In the genomic region with DNA sequence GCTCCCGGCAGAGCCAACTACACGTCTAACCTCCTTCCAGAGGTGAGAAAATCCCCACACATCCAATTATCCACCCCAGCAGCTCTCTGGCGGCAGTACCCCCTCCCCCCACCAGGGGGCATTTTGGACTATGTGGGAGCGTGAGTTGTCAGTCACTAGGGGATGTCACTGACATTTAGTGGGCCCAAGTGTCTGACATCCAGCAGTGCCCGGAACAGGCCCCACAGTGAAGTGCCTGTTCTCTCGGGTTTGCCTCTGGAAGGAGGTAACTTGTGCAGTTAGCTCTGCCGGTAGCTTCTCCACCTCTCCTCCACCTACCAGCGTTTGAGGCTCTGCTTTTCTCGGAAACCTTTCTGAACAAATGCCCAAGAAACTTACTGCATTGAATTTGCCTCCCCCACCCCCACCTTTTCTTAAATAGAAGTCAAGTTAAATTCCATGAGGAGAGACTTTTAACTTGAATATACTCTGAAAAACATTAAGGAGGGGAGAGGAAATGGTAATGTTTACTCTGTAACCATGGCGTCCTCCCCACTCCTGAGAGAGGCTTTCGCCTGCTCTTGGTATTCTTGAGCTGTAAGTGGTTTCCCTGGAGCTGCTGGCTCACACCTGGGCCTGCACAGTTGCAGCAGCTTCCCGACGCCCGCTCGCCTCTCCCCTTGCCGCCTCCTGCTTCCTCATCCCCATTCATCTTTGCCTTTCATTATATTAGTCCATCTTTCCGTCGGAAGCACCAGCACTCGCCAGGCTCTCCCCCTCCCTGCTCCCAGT, we compare ENCODE assay signal across 8 cellular contexts.
A peak's percentile ranks its signal among the peaks of the same experiment; 100 is the strongest.
DNase-seq lines count a peak whose midpoint lies in the region; ATAC-seq and TF ChIP-seq lines count a peak whose summit lies in the region.

No MANE protein-coding gene starts in this region.

- peaks cover 9% of the 10 kb centered on the region for H3K27me3 ChIP-seq in CD8-positive, alpha-beta memory T cell (ENCODE audit: insufficient read depth, low read length, poor library complexity, severe bottlenecking)
- H3K27me3 ChIP-seq in PC-9 (ENCODE audit: insufficient read depth, low read depth) (no peaks in the 10 kb centered on the region), ovary (no peaks in the 10 kb centered on the region), thyroid gland (no peaks in the 10 kb centered on the region)

- H3K4me2 ChIP-seq in PC-9: no peak overlapping the region

- H3K36me3 ChIP-seq in CD8-positive, alpha-beta memory T cell (ENCODE audit: insufficient read depth, low read length): no peaks in the 10 kb centered on the region
- H3K36me3 ChIP-seq in PC-9 (ENCODE audit: low read depth) (no peaks in the 10 kb centered on the region), ovary (no peaks in the 10 kb centered on the region), thyroid gland (no peaks in the 10 kb centered on the region)

- intact Hi-C loops in PC-9 (cut with micrococcal nuclease; ENCODE audit: unreplicated experiment): loop anchor here (2.0 kb wide), 3 partner anchors 23 to 105 kb away; no protein-coding TSS in a partner anchor
- intact Hi-C loops in ovary (cut with DNase I): loop anchor here in 2 of 4 donors (10.0 kb wide), 2 partner anchors 219 to 829 kb away; no protein-coding TSS in a partner anchor
- intact Hi-C loops in thyroid gland (cut with DNase I): loop anchor here (2.0 to 10.0 kb wide), 2 partner anchors 113 to 219 kb away; a partner anchor contains a TSS

- peak; percentile 70 to 76 for ATAC-seq in activated T-cell treated with anti-CD3 and anti-CD28 coated beads, Interleukin-2, amount 50 U/mL, for 72 hours (replicated peaks in 1 of 2)
- ATAC-seq in HG02970 (IDR thresholded peaks at IDR 0.05; ENCODE audit: low FRiP score, unreplicated experiment): no peak

- H3K4me3 Mint-ChIP-seq in CD8-positive, alpha-beta memory T cell: no peak overlapping the region
- no peak overlapping the region for H3K4me3 Mint-ChIP-seq in activated T-cell treated with anti-CD3 and anti-CD28 coated beads, Interleukin-2, amount 50 U/mL, for 72 hours

- no peaks in the 10 kb centered on the region for H3K9me2 ChIP-seq in PC-9 (ENCODE audit: insufficient read depth)

- TF ChIP-seq CTCF in PC-9 (conservative IDR thresholded peaks at IDR 0.05) (peak; percentile 98), foreskin fibroblast (IDR thresholded peaks at IDR 0.05; ENCODE audit: low read depth, low read length) (peak; percentile 95), ovary (IDR thresholded peaks at IDR 0.05) (peak in 2 of 3 donors; percentile 33 to 44), thyroid gland (IDR thresholded peaks at IDR 0.05) (peak; percentile 70 to 90 (median 80))

- no peak overlapping the region for H3K4me3 ChIP-seq in CD8-positive, alpha-beta memory T cell (ENCODE audit: low read length)
- H3K4me3 ChIP-seq in PC-9 (no peak overlapping the region), foreskin fibroblast (ENCODE audit: low read depth in 1 of 2, low read length in 2 of 2) (no peak overlapping the region), ovary (no peak overlapping the region), thyroid gland (replicated peaks in 1 of 3) (no peak overlapping the region)

- POLR2A ChIA-PET in CD8-positive, alpha-beta memory T cell (lab: Charles Lee): no interaction called here
- POLR2A ChIA-PET in PC-9 (lab: Charles Lee; ENCODE audit: unreplicated experiment): interaction anchor here (0.5 to 0.8 kb wide), 4 partner anchors 106 to 578 kb away, joined by 3 to 18 read pairs (median 10); no protein-coding TSS in a partner anchor

- peaks cover 17 to 37% of the 10 kb centered on the region in 2 donors for H3K27me3 Mint-ChIP-seq in CD8-positive, alpha-beta memory T cell
- H3K27me3 Mint-ChIP-seq in activated T-cell treated with anti-CD3 and anti-CD28 coated beads, Interleukin-2, amount 50 U/mL, for 72 hours (ENCODE audit: low read depth): peaks cover 37% of the 10 kb centered on the region

- peaks cover 5 to 11% (median 5%) of the 10 kb centered on the region in 3 donors for H3K4me1 Mint-ChIP-seq in CD8-positive, alpha-beta memory T cell
- no peaks in the 10 kb centered on the region for H3K4me1 Mint-ChIP-seq in activated T-cell treated with anti-CD3 and anti-CD28 coated beads, Interleukin-2, amount 50 U/mL, for 72 hours (ENCODE audit: low read depth)

- no peaks in the 10 kb centered on the region for H3K79me2 ChIP-seq in PC-9 (ENCODE audit: low read depth)

- H3K9me3 Mint-ChIP-seq in CD8-positive, alpha-beta memory T cell: peaks cover 0 to 6% (median 3%) of the 10 kb centered on the region in 5 donors
- no peaks in the 10 kb centered on the region for H3K9me3 Mint-ChIP-seq in activated T-cell treated with anti-CD3 and anti-CD28 coated beads, Interleukin-2, amount 50 U/mL, for 72 hours

- no peak for TF ChIP-seq EP300 in ovary (IDR thresholded peaks at IDR 0.05)

- H3K27ac ChIP-seq in CD8-positive, alpha-beta memory T cell (ENCODE audit: low read depth, low read length): no peak overlapping the region
- H3K27ac ChIP-seq in PC-9 (no peak overlapping the region), ovary (no peak overlapping the region), thyroid gland (no peak overlapping the region)

- no TSS peak for BruUV-seq in PC-9 (replicated peaks; lab: Mats Ljungman, UMichigan)

- no peaks in the 10 kb centered on the region for H3K9me3 ChIP-seq in CD8-positive, alpha-beta memory T cell (ENCODE audit: low read length)
- no peaks in the 10 kb centered on the region for H3K9me3 ChIP-seq in PC-9 (ENCODE audit: insufficient read depth, low read depth)
- no peaks in the 10 kb centered on the region for H3K9me3 ChIP-seq in ovary
- no peaks in the 10 kb centered on the region for H3K9me3 ChIP-seq in thyroid gland

- H3F3A ChIP-seq in PC-9 (ENCODE audit: insufficient read depth, low read depth): peaks cover 17% of the 10 kb centered on the region

- H3K4me1 ChIP-seq in CD8-positive, alpha-beta memory T cell (ENCODE audit: insufficient read depth, low read length): no peaks in the 10 kb centered on the region
- peaks cover 7% of the 10 kb centered on the region; the same call in 1 of the 2 replicates for H3K4me1 ChIP-seq in PC-9 (replicated peaks; ENCODE audit: insufficient read depth)
- peaks cover 14% of the 10 kb centered on the region for H3K4me1 ChIP-seq in ovary (ENCODE audit: insufficient read depth)
- peaks cover 18 to 29% of the 10 kb centered on the region in 2 donors for H3K4me1 ChIP-seq in thyroid gland

- no peak overlapping the region for H2AFZ ChIP-seq in PC-9

- peak; percentile 36 to 76 (median 56) for DNase-seq in CD8-positive, alpha-beta memory T cell
- DNase-seq in HuH-7.5 (ENCODE audit: low spot score): peak; percentile 78
- peak; percentile 49 to 68 for DNase-seq in PC-9
- DNase-seq in activated T-cell treated with anti-CD3 and anti-CD28 coated beads, Interleukin-2, amount 50 U/mL, for 72 hours: peak; percentile 76 to 83
- DNase-seq in foreskin fibroblast: peak; percentile 21 to 60
- DNase-seq in ovary: peak in 2 of 5 donors; percentile 44 to 60
- DNase-seq in thyroid gland: peak; percentile 69 to 78

- CTCF ChIA-PET in CD8-positive, alpha-beta memory T cell (lab: Charles Lee): interaction anchor here (0.6 to 1.8 kb wide), 6 partner anchors 11 to 131 kb away, joined by 3 to 8 read pairs (median 4); no protein-coding TSS in a partner anchor
- CTCF ChIA-PET in PC-9 (lab: Charles Lee): interaction anchor here (0.6 to 1.9 kb wide), 11 partner anchors 15 to 225 kb away, joined by 3 to 10 read pairs (median 6); a partner anchor contains a TSS

- peaks cover 6 to 7% (median 6%) of the 10 kb centered on the region in 3 donors for H3K36me3 Mint-ChIP-seq in CD8-positive, alpha-beta memory T cell
- no peaks in the 10 kb centered on the region for H3K36me3 Mint-ChIP-seq in activated T-cell treated with anti-CD3 and anti-CD28 coated beads, Interleukin-2, amount 50 U/mL, for 72 hours (ENCODE audit: insufficient read depth in 2 of 2)

- TF ChIP-seq POLR2A in ovary (IDR thresholded peaks at IDR 0.05): no peak
- TF ChIP-seq POLR2A in thyroid gland (IDR thresholded peaks at IDR 0.05): no peak

- 8 to 14% (median 8%) methylated on average over 19 of the region's 19 CpGs for WGBS in ovary, 3 donors
- WGBS in thyroid gland, 2 donors: 6 to 12% methylated on average over 19 of the region's 19 CpGs

- no peaks in the 10 kb centered on the region for H4K20me1 ChIP-seq in PC-9 (ENCODE audit: insufficient read depth)

- peak overlapping the region in 2 of 8 donors; percentile 14 to 94 for H3K27ac Mint-ChIP-seq in CD8-positive, alpha-beta memory T cell
- no peak overlapping the region for H3K27ac Mint-ChIP-seq in activated T-cell treated with anti-CD3 and anti-CD28 coated beads, Interleukin-2, amount 50 U/mL, for 72 hours

Comparison
In these comparisons a context has a peak if more than half of its experiments do, and no peak if none do; other contexts are left out.
1. CTCF ChIP-seq: peak in every context shown above with its lines; median percentile 98 in PC-9; 95 in foreskin fibroblast; 80 in thyroid gland; 38 in ovary.